ENCODE assay signal across 9 cellular contexts in the genomic region with DNA sequence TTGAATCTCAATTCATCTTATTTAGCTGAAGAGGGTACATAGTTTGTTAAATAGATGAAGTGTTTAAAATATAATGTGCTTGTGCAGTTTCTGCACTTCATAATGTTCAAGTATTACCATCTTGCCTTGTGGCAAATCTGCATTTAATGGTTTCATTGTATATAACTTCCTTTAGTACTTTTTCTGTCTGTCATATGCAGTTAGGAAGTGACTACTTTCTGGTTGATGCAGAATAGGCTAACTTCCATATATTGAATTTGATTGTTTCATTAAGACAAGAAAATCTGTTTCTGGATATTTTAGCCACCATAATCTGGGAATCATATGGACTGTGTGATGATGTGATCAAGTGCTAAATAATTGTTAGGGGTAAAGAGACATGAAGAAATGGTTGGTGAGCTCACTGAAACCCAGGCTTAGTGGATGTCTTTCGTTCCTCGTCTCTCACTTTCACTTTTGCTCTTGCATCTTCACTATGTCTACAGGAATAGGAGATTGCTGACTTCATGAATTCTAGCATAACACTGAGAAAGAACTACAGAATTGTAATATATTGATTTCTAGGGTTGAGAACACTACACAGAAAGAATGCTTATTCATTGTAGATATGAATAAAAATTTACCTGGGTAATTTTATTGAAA. TPM values are rescaled to one million over a fixed set of nuclear protein-coding genes. Genes with fewer than 3 reads are reported as not detected.
DNase-seq lines count a peak whose midpoint lies in the region; ATAC-seq, FAIRE-seq and TF ChIP-seq lines count a peak whose summit lies in the region.
"Had no signal": no experiment of that assay in that cellular context is flagged by ENCODE, and none has a peak within 500 bp of the region (broad histone marks: within the 10 kb centered on the region; RNA-seq: fewer than 3 reads in every experiment).

No MANE protein-coding gene starts in this region.

- peak; percentile 71 for FAIRE-seq in GM18507 (lab: Jason Lieb, UNC)

- H3K27ac Mint-ChIP-seq in H9 (no peak overlapping the region), endothelial cell (ENCODE audit: unreplicated experiment) (no peak overlapping the region)

- H3K9me3 ChIP-seq in PC-3 (ENCODE audit: low read length) = no peaks in the 10 kb centered on the region
- no peaks in the 10 kb centered on the region for H3K9me3 ChIP-seq in H9 (ENCODE audit: control insufficient read depth, low read depth, low read length)
- H3K9me3 ChIP-seq: pancreas had no signal

- H3K4me3 ChIP-seq in PC-3 (ENCODE audit: low read length) (peak overlapping the region; percentile 61), foreskin fibroblast (ENCODE audit: low read depth in 1 of 2, low read length in 2 of 2) (peak overlapping the region; percentile 22 to 48)

- H3K27me3 Mint-ChIP-seq in H9 (ENCODE audit: low read depth) = peaks cover 25% of the 10 kb centered on the region
- no peaks in the 10 kb centered on the region for H3K27me3 Mint-ChIP-seq in endothelial cell (ENCODE audit: unreplicated experiment)

- no peak overlapping the region for H3T11ph ChIP-seq in H9 (ENCODE audit: low read length)

- H3K4me1 Mint-ChIP-seq in H9 = peaks cover 5 to 11% of the 10 kb centered on the region in 2 experiments
- peaks cover 9% of the 10 kb centered on the region for H3K4me1 Mint-ChIP-seq in endothelial cell (ENCODE audit: unreplicated experiment)

- H4K20me1 ChIP-seq in PC-3 (ENCODE audit: low read length) (no peaks in the 10 kb centered on the region), H9 (ENCODE audit: control insufficient read depth, insufficient read depth, insufficient read length) (no peaks in the 10 kb centered on the region)

- no peak overlapping the region for H2BK120ac ChIP-seq in H9 (ENCODE audit: low read depth, low read length, poor library complexity, severe bottlenecking)

- no CpG with 5 or more reads among the region's 2 CpGs for WGBS in H9 (ENCODE audit: extremely low coverage, insufficient read length, low lambda C conversion rate)

- peak overlapping the region; percentile 65 for H2AFZ ChIP-seq in PC-3 (ENCODE audit: low read length)
- no peak overlapping the region for H2AFZ ChIP-seq in H9 (ENCODE audit: low read length)

- no peak overlapping the region for H4K5ac ChIP-seq in H9 (ENCODE audit: insufficient read length, low read depth, low read length)

- no peak overlapping the region for H3K4ac ChIP-seq in H9 (ENCODE audit: low read depth, low read length)

- H3K9me3 Mint-ChIP-seq in H9 = no peaks in the 10 kb centered on the region
- no peaks in the 10 kb centered on the region for H3K9me3 Mint-ChIP-seq in endothelial cell (ENCODE audit: unreplicated experiment)

- no peak for DNase-seq in GM18507 (ENCODE audit: extremely low spot score, insufficient read length, low read depth)
- DNase-seq in PC-3 = no peak
- DNase-seq in foreskin fibroblast = peak; percentile 12 to 38
- no peak for DNase-seq in H9
- DNase-seq in DMS79 treated with DMSO at 0.1 percent for 48 hours (lab: John Stamatoyannopoulos, UW) = no peak
- DNase-seq in NCI-H510A treated with DMSO at 0.1 percent for 48 hours (lab: John Stamatoyannopoulos, UW) = no peak
- DNase-seq in endothelial cell (ENCODE audit: low spot score) = no peak
- DNase-seq: pancreas had no signal

- no peak overlapping the region for H3K18ac ChIP-seq in H9 (ENCODE audit: insufficient read length, low read depth, low read length)

- intact Hi-C loops in PC-3 (cut with micrococcal nuclease) = no loop called here

- H3K23ac ChIP-seq in H9 (ENCODE audit: insufficient read length, low read depth, low read length) = no peak overlapping the region

- peak; percentile 46 for ATAC-seq in HG02759 (IDR thresholded peaks at IDR 0.05; ENCODE audit: unreplicated experiment)
- ATAC-seq in PC-3 = no peak

- no peaks in the 10 kb centered on the region for H3K79me1 ChIP-seq in H9 (ENCODE audit: insufficient read depth, low read depth, low read length, poor library complexity, severe bottlenecking)

- H3K4me1 ChIP-seq in PC-3 (ENCODE audit: insufficient read depth, low read length) (peaks cover 11% of the 10 kb centered on the region; the same call in 1 of the 2 replicates), H9 (ENCODE audit: insufficient read depth, low read length) (no peaks in the 10 kb centered on the region)

- H2BK20ac ChIP-seq in H9 (ENCODE audit: low read depth, low read length, poor library complexity, severe bottlenecking) = no peak overlapping the region

- H3K23me2 ChIP-seq in H9 (ENCODE audit: insufficient read length, low read depth, low read length, poor library complexity, severe bottlenecking) = peaks cover 4% of the 10 kb centered on the region

- H3K4me3 Mint-ChIP-seq in H9 (no peak overlapping the region), endothelial cell (ENCODE audit: unreplicated experiment) (no peak overlapping the region)

- H3K36me3 ChIP-seq in PC-3 (ENCODE audit: low read depth, low read length) = no peaks in the 10 kb centered on the region
- H3K36me3 ChIP-seq: pancreas had no signal

- BruUV-seq in PC-3 (replicated peaks; lab: Mats Ljungman, UMichigan) = no TSS peak

- POLR2A ChIA-PET in PC-3 (lab: Charles Lee; ENCODE audit: unreplicated experiment) = no interaction called here

- H3K79me2 ChIP-seq in PC-3 (ENCODE audit: low read length) = no peaks in the 10 kb centered on the region
- H3K79me2 ChIP-seq in H9 (ENCODE audit: insufficient read depth, low read length) = no peaks in the 10 kb centered on the region

- H3K27me3 ChIP-seq in PC-3 (ENCODE audit: low read length) (0 out of 2 replicates have a peak, but pooled peaks cover 4% of the 10 kb centered on the region), H9 (ENCODE audit: insufficient read depth, low read length) (no peaks in the 10 kb centered on the region)
- H3K27me3 ChIP-seq: pancreas had no signal

- H3K9me2 ChIP-seq in PC-3 (replicated peaks; ENCODE audit: low read length) = no peaks in the 10 kb centered on the region

- H3K36me3 Mint-ChIP-seq in H9 (ENCODE audit: insufficient read depth in 1 of 3, low read depth in 3 of 3) = no peaks in the 10 kb centered on the region
- no peaks in the 10 kb centered on the region for H3K36me3 Mint-ChIP-seq in endothelial cell (ENCODE audit: low read depth, unreplicated experiment)

- no peak overlapping the region for H2AK5ac ChIP-seq in H9 (ENCODE audit: insufficient read length, low read length)

- CTCF ChIA-PET in PC-3 (lab: Charles Lee) = no interaction called here

- H4K91ac ChIP-seq in H9 (ENCODE audit: insufficient read length, low read depth, low read length) = no peak overlapping the region

- H3K4me2 ChIP-seq in PC-3 (ENCODE audit: low read length) = peak overlapping the region; percentile 76
- H3K4me2 ChIP-seq in H9 (ENCODE audit: insufficient read depth, insufficient read length, low read length) = no peak overlapping the region

- no peak overlapping the region for H2BK5ac ChIP-seq in H9 (ENCODE audit: insufficient read length, low read length)

- no peak overlapping the region for H2BK12ac ChIP-seq in H9 (ENCODE audit: insufficient read length, low read depth, low read length)

- no peak overlapping the region for H3K27ac ChIP-seq in PC-3 (ENCODE audit: low read length)
- no peak overlapping the region for H3K27ac ChIP-seq in H9 (ENCODE audit: insufficient read length, low read depth, low read length)

- no peaks in the 10 kb centered on the region for H3F3A ChIP-seq in PC-3 (ENCODE audit: low read length, unreplicated experiment)

- H3K9ac ChIP-seq in PC-3 (ENCODE audit: low read length) (no peak overlapping the region), H9 (ENCODE audit: extremely low read depth, insufficient read length, low read length) (no peak overlapping the region)

- TF ChIP-seq CTCF in PC-3 (conservative IDR thresholded peaks at IDR 0.05; ENCODE audit: low read depth, low read length) = no peak
- no peak for TF ChIP-seq CTCF in foreskin fibroblast (IDR thresholded peaks at IDR 0.05; ENCODE audit: low read depth, low read length)
- TF ChIP-seq CTCF in H9 (conservative IDR thresholded peaks at IDR 0.05) = no peak
- no peak for TF ChIP-seq CTCF in endothelial cell (IDR thresholded peaks at IDR 0.05; ENCODE audit: unreplicated experiment)

- H3K14ac ChIP-seq in H9 (ENCODE audit: insufficient read depth, low read length) = no peak overlapping the region

- no peak overlapping the region for H4K8ac ChIP-seq in H9 (replicated peaks; ENCODE audit: insufficient read length, low read depth, low read length)

- no peak overlapping the region for H2BK15ac ChIP-seq in H9 (ENCODE audit: low read depth, low read length)

- H3K56ac ChIP-seq in H9 (ENCODE audit: insufficient read length, low read depth, low read length) = no peak overlapping the region

RNA-seq across cellular contexts. Expression of a gene that starts 3.5 kb away (rescaled TPM):
- total RNA-seq in PC-3 (2014; rRNA removed) (2.6 and 4.3 TPM in 2 replicates), H9 (2021) (4.2 and 4.3 TPM in 2 replicates), endothelial cell (ENCODE audit: unreplicated experiment) (1.9 TPM)

Comparison
In these comparisons a context has a peak if more than half of its experiments do, and no peak if none do; other contexts are left out.
1. DNase-seq: peak in foreskin fibroblast (2 of 2); none in GM18507 (single experiment), PC-3 (single experiment), H9 (single experiment), DMS79 treated with DMSO at 0.1 percent for 48 hours (single experiment), NCI-H510A treated with DMSO at 0.1 percent for 48 hours (single experiment) and endothelial cell (single experiment).